29 cellular contexts compared by ENCODE assay signal in genomic region chr3:56428667-56429066, GRCh38. TPM values are rescaled to one million over a fixed set of nuclear protein-coding genes. Genes with fewer than 3 reads are reported as not detected.
"Had no signal": no experiment of that assay in that cellular context is flagged by ENCODE, and none has a peak within 500 bp of the region (broad histone marks: within the 10 kb centered on the region; RNA-seq: fewer than 3 reads in every experiment).

No MANE protein-coding gene starts in this region.

- ATAC-seq: naive thymus-derived CD8-positive, alpha-beta T cell; natural killer cell treated with Interleukin-12 subunit alpha and Interleukin-12 subunit beta and Interleukin-15 and Interleukin-18, amount 100 ng/mL, for 72 hours; psoas muscle; right cardiac atrium; sciatic nerve; stimulated activated memory B cell treated with anti-CD40 and anti-IgM and Interleukin-4, amounts not matched to agents 10 μg/mL and 1 μg/mL and 100 μg/mL, for 72 hours; stimulated activated naive CD8-positive, alpha-beta T cell treated with anti-CD3 and anti-CD28 coated beads, Interleukin-15, amount 100 ng/mL, for 72 hours; stimulated activated naive CD8-positive, alpha-beta T cell treated with anti-CD3 and anti-CD28 coated beads, Interleukin-15, Interleukin-2, amounts not matched to agents 100 U/mL and 50 U/mL, for 24 hours; upper lobe of right lung had no signal

- H2AFZ ChIP-seq: parathyroid adenoma had no signal

- DNase-seq: naive thymus-derived CD8-positive, alpha-beta T cell; nephron progenitor cell; nucleus accumbens; posterior cingulate gyrus; psoas muscle; right cardiac atrium; spleen; stimulated activated CD4-positive, alpha-beta T cell treated with anti-CD3 and anti-CD28 coated beads, Interleukin-12 subunit alpha, Interleukin-12 subunit beta, amount 100 ng/mL, for 4 hours; stimulated activated CD4-positive, alpha-beta T cell treated with anti-CD3 and anti-CD28 coated beads, Interleukin-1b, Interleukin-23, amount 100 ng/mL, for 48 hours; stimulated activated CD4-positive, alpha-beta T cell treated with anti-CD3 and anti-CD28 coated beads, Interleukin-4, amount 100 ng/mL, for 1 hour; stimulated activated CD4-positive, alpha-beta T cell treated with anti-CD3 and anti-CD28 coated beads, Interleukin-4, amount 100 ng/mL, for 4 hours; stimulated activated CD8-positive, alpha-beta memory T cell treated with anti-CD3 and anti-CD28 coated beads, Interleukin-4, amount 100 ng/mL, for 48 hours; stimulated activated naive CD4-positive, alpha-beta T cell; stimulated activated naive CD8-positive, alpha-beta T cell treated with anti-CD3 and anti-CD28 coated beads, Interleukin-15, amount 100 ng/mL, for 72 hours; stimulated activated naive CD8-positive, alpha-beta T cell treated with anti-CD3 and anti-CD28 coated beads, Interleukin-15, Interleukin-2, amounts not matched to agents 100 U/mL and 50 U/mL, for 24 hours; substantia nigra; testis; tibial artery; transverse colon; upper lobe of right lung; uterus had no signal

- H3K79me2 ChIP-seq: parathyroid adenoma had no signal

- H3K4me3 ChIP-seq: psoas muscle, skin epidermis, smooth muscle cell, spleen, suprapubic skin, testis, tibial artery, transverse colon, upper lobe of right lung, uterus had no signal

- H3K4me2 ChIP-seq: smooth muscle cell had no signal

- H3K4me1 ChIP-seq: parathyroid adenoma, psoas muscle, spleen, suprapubic skin, testis, tibial artery, transverse colon, upper lobe of right lung, uterus had no signal

- H3K27ac ChIP-seq: neutrophil, parathyroid adenoma, psoas muscle, skin epidermis, spleen, suprapubic skin, testis, tibial artery, transverse colon, upper lobe of right lung, uterus had no signal

- H3K36me3 ChIP-seq: neutrophil, spleen, suprapubic skin, tibial artery, transverse colon, upper lobe of right lung, uterus had no signal

- H3K9ac ChIP-seq: parathyroid adenoma had no signal

- H3K9me3 ChIP-seq: neutrophil, testis, tibial artery, transverse colon, upper lobe of right lung, uterus had no signal

- H3K27me3 ChIP-seq: neutrophil, suprapubic skin, testis, tibial artery, transverse colon, upper lobe of right lung, uterus had no signal

RNA-seq across cellular contexts. Expression of gene ERC2, which starts 39.6 kb away (rescaled TPM):
- total RNA-seq: naive thymus-derived CD8-positive, alpha-beta T cell had no signal
- polyA plus RNA-seq: smooth muscle cell had no signal
